Comparison of ENCODE assay signal across 15 cellular contexts in genomic region chr4:145155268-145155870, GRCh38.
"Had no signal": no experiment of that assay in that cellular context is flagged by ENCODE, and none has a peak within 500 bp of the region (broad histone marks: within the 10 kb centered on the region; RNA-seq: fewer than 3 reads in every experiment).

No MANE protein-coding gene starts in this region.

- H3K4me3 ChIP-seq: adrenal gland had no signal

- H3K27ac ChIP-seq: adrenal gland, WERI-Rb-1 had no signal

- H3K4me3 Mint-ChIP-seq: activated naive CD8-positive, alpha-beta T cell treated with anti-CD3 and anti-CD28 coated beads, Interleukin-2, amount 10 ng/mL, durations not matched to agents 7 days and 5 days; T-helper 2 cell treated with Interferon-gamma antibody and Interleukin-4, amounts not matched to agents 5 μg/mL and 100 μg/mL, for 36 hours had no signal

- H3K9me3 Mint-ChIP-seq: activated naive CD8-positive, alpha-beta T cell treated with anti-CD3 and anti-CD28 coated beads, Interleukin-2, amount 10 ng/mL, durations not matched to agents 7 days and 5 days; T-helper 2 cell treated with Interferon-gamma antibody and Interleukin-4, amounts not matched to agents 5 μg/mL and 100 μg/mL, for 36 hours had no signal

- H3K27ac Mint-ChIP-seq: activated naive CD8-positive, alpha-beta T cell treated with anti-CD3 and anti-CD28 coated beads, Interleukin-2, amount 10 ng/mL, durations not matched to agents 7 days and 5 days; T-helper 2 cell treated with Interferon-gamma antibody and Interleukin-4, amounts not matched to agents 5 μg/mL and 100 μg/mL, for 36 hours had no signal

- H3K4me2 ChIP-seq: SK-N-SH had no signal

- DNase-seq: activated CD4-positive, alpha-beta T cell treated with anti-CD3 and anti-CD28 coated beads for 4 hours; activated CD4-positive, alpha-beta T cell treated with anti-CD3 and anti-CD28 coated beads, Interleukin-2, amount 50 U/mL, for 4 hours; activated naive CD4-positive, alpha-beta T cell treated with anti-CD3 and anti-CD28 coated beads, Interleukin-2, amount 50 U/mL, for 16 hours; activated naive CD8-positive, alpha-beta T cell treated with anti-CD3 and anti-CD28 coated beads, Interleukin-2, amount 10 ng/mL, durations not matched to agents 7 days and 5 days; activated T-cell treated with anti-CD3 and anti-CD28 coated beads for 4 hours; NCI-H1105 treated with DMSO at 0.1 percent for 48 hours; NCI-H1436 treated with DMSO at 0.1 percent for 48 hours; NCI-H187; NCI-H2081; NCI-H510A treated with DMSO at 0.1 percent for 48 hours; NK-92 treated with Interleukin-12 subunit alpha and Interleukin-12 subunit beta, amount 100 ng/mL, for 24 hours; SK-N-SH had no signal

- H3K9ac ChIP-seq: SK-N-SH had no signal

- H3K27me3 Mint-ChIP-seq: activated naive CD8-positive, alpha-beta T cell treated with anti-CD3 and anti-CD28 coated beads, Interleukin-2, amount 10 ng/mL, durations not matched to agents 7 days and 5 days had no signal

- H3K27me3 ChIP-seq: adrenal gland had no signal

- H3K9me3 ChIP-seq: adrenal gland, SK-N-SH had no signal
